Comparison of ENCODE assay signal across 19 cellular contexts in the genomic region with DNA sequence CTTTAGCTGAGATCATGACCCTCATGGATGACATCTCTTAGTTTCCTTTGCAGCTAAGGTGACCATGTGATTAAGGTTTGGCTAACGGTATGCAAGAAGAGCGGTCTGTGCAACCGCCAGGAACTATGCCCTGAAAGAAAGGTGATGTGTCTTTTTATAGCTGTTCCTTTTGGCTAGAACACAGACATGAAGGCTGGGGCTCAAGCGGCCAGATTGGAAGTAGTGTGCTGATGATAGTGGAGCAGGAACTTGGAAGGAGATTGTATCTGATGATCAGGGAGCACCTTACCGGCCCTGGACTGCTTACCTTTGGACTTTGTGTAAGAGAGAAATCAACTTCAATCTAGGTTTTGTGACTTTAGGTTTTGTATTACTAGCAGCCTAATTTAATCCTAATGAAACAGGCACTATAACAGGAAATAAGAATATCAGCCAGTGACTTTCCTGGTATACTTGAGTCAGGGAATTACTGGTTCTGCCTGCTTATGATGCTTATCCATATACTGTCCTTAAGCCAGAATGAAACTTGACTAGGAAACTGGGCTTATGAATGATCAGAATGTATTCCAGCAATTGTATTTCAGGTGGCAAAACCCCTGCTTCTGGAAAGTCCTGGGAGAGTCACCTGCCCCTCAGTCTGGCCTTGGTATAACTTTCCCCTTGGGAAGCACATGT.
DNase-seq lines count a peak whose midpoint lies in the region; ATAC-seq, FAIRE-seq and TF ChIP-seq lines count a peak whose summit lies in the region.
"Had no signal": no experiment of that assay in that cellular context is flagged by ENCODE, and none has a peak within 500 bp of the region (broad histone marks: within the 10 kb centered on the region; RNA-seq: fewer than 3 reads in every experiment).

No MANE protein-coding gene starts in this region.

- H3K4me1 Mint-ChIP-seq in WTC11 (no peaks in the 10 kb centered on the region), neural crest cell (peaks cover 40% of the 10 kb centered on the region)
- H3K4me1 Mint-ChIP-seq in activated naive CD8-positive, alpha-beta T cell treated with anti-CD3 and anti-CD28 coated beads for 36 hours = no peaks in the 10 kb centered on the region
- H3K4me1 Mint-ChIP-seq in stimulated activated effector memory CD8-positive, alpha-beta T cell treated with anti-CD3 and anti-CD28 coated beads, Interleukin-12 subunit alpha, Interleukin-12 subunit beta, amount 100 ng/mL, for 72 hours = no peaks in the 10 kb centered on the region
- H3K4me1 Mint-ChIP-seq: CD4-positive, CD25-positive, alpha-beta regulatory T cell; IgD-negative memory B cell had no signal

- DNase-seq in WTC11 (ENCODE audit: low spot score) (no peak), epithelial cell of esophagus (ENCODE audit: low read depth) (peak; percentile 15), neural crest cell (ENCODE audit: low read depth, low spot score) (no peak), small intestine (peak; percentile 88), SIG-M5 (lab: John Stamatoyannopoulos, UW) (no peak)
- no peak for DNase-seq in activated naive CD8-positive, alpha-beta T cell treated with anti-CD3 and anti-CD28 coated beads for 36 hours
- DNase-seq in stimulated activated effector memory CD8-positive, alpha-beta T cell treated with anti-CD3 and anti-CD28 coated beads, Interleukin-12 subunit alpha, Interleukin-12 subunit beta, amount 100 ng/mL, for 72 hours (ENCODE audit: low spot score in 2 of 2) = no peak
- DNase-seq: CD4-positive, CD25-positive, alpha-beta regulatory T cell; EL; MV-4-11; NCI-H1105 treated with DMSO at 0.1 percent for 48 hours; NCI-H2029 treated with DMSO at 0.1 percent for 48 hours; NCI-H226; NCI-H510A treated with DMSO at 0.1 percent for 48 hours; NCI-H748 treated with DMSO at 0.1 percent for 48 hours had no signal

- H3K4me3 ChIP-seq in epithelial cell of esophagus (ENCODE audit: low read length) (no peak overlapping the region), small intestine (ENCODE audit: low read depth in 1 of 2, low read length in 2 of 2) (no peak overlapping the region)

- H3K27ac ChIP-seq in small intestine (ENCODE audit: low read depth in 1 of 2, low read length in 1 of 2) = peak overlapping the region in 1 of 2 donors; percentile 9
- H3K27ac ChIP-seq: RWPE1 had no signal

- CTCF ChIA-PET in WTC11 (lab: Charles Lee) = no interaction called here

- ATAC-seq in WTC11 = no peak
- no peak for ATAC-seq in stimulated activated effector memory CD8-positive, alpha-beta T cell treated with anti-CD3 and anti-CD28 coated beads, Interleukin-12 subunit alpha, Interleukin-12 subunit beta, amount 100 ng/mL, for 72 hours

- no peaks in the 10 kb centered on the region for H3K27me3 ChIP-seq in small intestine (ENCODE audit: control insufficient read depth in 2 of 2, insufficient read depth in 2 of 2, low read length in 2 of 2)

- no peaks in the 10 kb centered on the region for H3K36me3 ChIP-seq in small intestine (ENCODE audit: control insufficient read depth in 2 of 2, insufficient read depth in 2 of 2, low read length in 2 of 2)

- H3K4me1 ChIP-seq in small intestine (ENCODE audit: control insufficient read depth in 2 of 2, insufficient read depth in 1 of 2, low read depth in 1 of 2, low read length in 1 of 2) = peaks cover 4 to 6% of the 10 kb centered on the region in 2 donors

- H3K36me3 Mint-ChIP-seq in WTC11 (no peaks in the 10 kb centered on the region), neural crest cell (ENCODE audit: low read depth) (peaks cover 5% of the 10 kb centered on the region)
- H3K36me3 Mint-ChIP-seq in activated naive CD8-positive, alpha-beta T cell treated with anti-CD3 and anti-CD28 coated beads for 36 hours = no peaks in the 10 kb centered on the region
- H3K36me3 Mint-ChIP-seq in stimulated activated effector memory CD8-positive, alpha-beta T cell treated with anti-CD3 and anti-CD28 coated beads, Interleukin-12 subunit alpha, Interleukin-12 subunit beta, amount 100 ng/mL, for 72 hours = no peaks in the 10 kb centered on the region
- H3K36me3 Mint-ChIP-seq: CD4-positive, CD25-positive, alpha-beta regulatory T cell; IgD-negative memory B cell had no signal

- H3K9me3 Mint-ChIP-seq in WTC11 (peaks cover 14% of the 10 kb centered on the region), neural crest cell (peaks cover 13% of the 10 kb centered on the region)
- no peaks in the 10 kb centered on the region for H3K9me3 Mint-ChIP-seq in activated naive CD8-positive, alpha-beta T cell treated with anti-CD3 and anti-CD28 coated beads for 36 hours
- H3K9me3 Mint-ChIP-seq in stimulated activated effector memory CD8-positive, alpha-beta T cell treated with anti-CD3 and anti-CD28 coated beads, Interleukin-12 subunit alpha, Interleukin-12 subunit beta, amount 100 ng/mL, for 72 hours = no peaks in the 10 kb centered on the region
- H3K9me3 Mint-ChIP-seq: CD4-positive, CD25-positive, alpha-beta regulatory T cell had no signal

- H3K9me3 ChIP-seq in small intestine (ENCODE audit: control insufficient read depth, low read depth) = no peaks in the 10 kb centered on the region

- H3K27me3 Mint-ChIP-seq in WTC11 (ENCODE audit: low read depth) = no peaks in the 10 kb centered on the region; the same call in 1 of the 2 replicates
- H3K27me3 Mint-ChIP-seq in neural crest cell (ENCODE audit: low read depth) = no peaks in the 10 kb centered on the region
- H3K27me3 Mint-ChIP-seq in activated naive CD8-positive, alpha-beta T cell treated with anti-CD3 and anti-CD28 coated beads for 36 hours = peaks cover 5% of the 10 kb centered on the region
- H3K27me3 Mint-ChIP-seq: CD4-positive, CD25-positive, alpha-beta regulatory T cell had no signal

- no peak overlapping the region for H3K4me3 Mint-ChIP-seq in WTC11
- no peak overlapping the region for H3K4me3 Mint-ChIP-seq in neural crest cell
- no peak overlapping the region for H3K4me3 Mint-ChIP-seq in activated naive CD8-positive, alpha-beta T cell treated with anti-CD3 and anti-CD28 coated beads for 36 hours
- no peak overlapping the region for H3K4me3 Mint-ChIP-seq in stimulated activated effector memory CD8-positive, alpha-beta T cell treated with anti-CD3 and anti-CD28 coated beads, Interleukin-12 subunit alpha, Interleukin-12 subunit beta, amount 100 ng/mL, for 72 hours
- H3K4me3 Mint-ChIP-seq: CD4-positive, CD25-positive, alpha-beta regulatory T cell; IgD-negative memory B cell had no signal

- POLR2A ChIA-PET in WTC11 (lab: Charles Lee) = no interaction called here

- WGBS in small intestine, 3 donors = 16 to 65% (median 41%) methylated on average over 5 of the region's 5 CpGs

- FAIRE-seq in small intestine (lab: Jason Lieb, UNC) = no peak
- FAIRE-seq: GM19239, H54 had no signal

- H3K27ac Mint-ChIP-seq in WTC11 (0 out of 2 replicates have a peak overlapping the region, but pooled peaks have one; percentile 19), neural crest cell (ENCODE audit: unreplicated experiment) (peak overlapping the region; percentile 3)
- no peak overlapping the region for H3K27ac Mint-ChIP-seq in activated naive CD8-positive, alpha-beta T cell treated with anti-CD3 and anti-CD28 coated beads for 36 hours
- no peak overlapping the region for H3K27ac Mint-ChIP-seq in stimulated activated effector memory CD8-positive, alpha-beta T cell treated with anti-CD3 and anti-CD28 coated beads, Interleukin-12 subunit alpha, Interleukin-12 subunit beta, amount 100 ng/mL, for 72 hours
- H3K27ac Mint-ChIP-seq: CD4-positive, CD25-positive, alpha-beta regulatory T cell; IgD-negative memory B cell had no signal

- TF ChIP-seq CTCF in WTC11 (IDR thresholded peaks at IDR 0.05) = no peak
- no peak for TF ChIP-seq CTCF in epithelial cell of esophagus (IDR thresholded peaks at IDR 0.05; ENCODE audit: insufficient read depth, low read depth, low read length, missing control alignments)
- TF ChIP-seq CTCF in neural crest cell (conservative IDR thresholded peaks at IDR 0.05) = no peak

TF ChIP-seq in WTC11, 78 proteins besides CTCF, POLR2A, EP300 and RAD21:
- TF ChIP-seq SMAD3 (CRISPR knock-in tag; IDR thresholded peaks at IDR 0.05; ENCODE audit: borderline replicate concordance) (no peak), GRHL2 (CRISPR knock-in tag; IDR thresholded peaks at IDR 0.05; ENCODE audit: insufficient replicate concordance, severe bottlenecking) (no peak), ZBTB21 (CRISPR knock-in tag; IDR thresholded peaks at IDR 0.05; ENCODE audit: borderline replicate concordance) (no peak), ZNF219 (CRISPR knock-in tag; IDR thresholded peaks at IDR 0.05; ENCODE audit: borderline replicate concordance) (no peak), JAZF1 (CRISPR knock-in tag; IDR thresholded peaks at IDR 0.05) (no peak)
- TF ChIP-seq, protein P1, sequence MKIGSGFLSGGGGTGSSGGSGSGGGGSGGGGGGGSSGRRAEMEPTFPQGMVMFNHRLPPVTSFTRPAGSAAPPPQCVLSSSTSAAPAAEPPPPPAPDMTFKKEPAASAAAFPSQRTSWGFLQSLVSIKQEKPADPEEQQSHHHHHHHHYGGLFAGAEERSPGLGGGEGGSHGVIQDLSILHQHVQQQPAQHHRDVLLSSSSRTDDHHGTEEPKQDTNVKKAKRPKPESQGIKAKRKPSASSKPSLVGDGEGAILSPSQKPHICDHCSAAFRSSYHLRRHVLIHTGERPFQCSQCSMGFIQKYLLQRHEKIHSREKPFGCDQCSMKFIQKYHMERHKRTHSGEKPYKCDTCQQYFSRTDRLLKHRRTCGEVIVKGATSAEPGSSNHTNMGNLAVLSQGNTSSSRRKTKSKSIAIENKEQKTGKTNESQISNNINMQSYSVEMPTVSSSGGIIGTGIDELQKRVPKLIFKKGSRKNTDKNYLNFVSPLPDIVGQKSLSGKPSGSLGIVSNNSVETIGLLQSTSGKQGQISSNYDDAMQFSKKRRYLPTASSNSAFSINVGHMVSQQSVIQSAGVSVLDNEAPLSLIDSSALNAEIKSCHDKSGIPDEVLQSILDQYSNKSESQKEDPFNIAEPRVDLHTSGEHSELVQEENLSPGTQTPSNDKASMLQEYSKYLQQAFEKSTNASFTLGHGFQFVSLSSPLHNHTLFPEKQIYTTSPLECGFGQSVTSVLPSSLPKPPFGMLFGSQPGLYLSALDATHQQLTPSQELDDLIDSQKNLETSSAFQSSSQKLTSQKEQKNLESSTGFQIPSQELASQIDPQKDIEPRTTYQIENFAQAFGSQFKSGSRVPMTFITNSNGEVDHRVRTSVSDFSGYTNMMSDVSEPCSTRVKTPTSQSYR (CRISPR knock-in tag; IDR thresholded peaks at IDR 0.05) = no peak
TF ChIP-seq in WTC11: peak in this region for 0.

Comparison
In these comparisons a context has a peak if more than half of its experiments do, and no peak if none do; other contexts are left out.
1. DNase-seq: peak in epithelial cell of esophagus (single experiment) and small intestine (single experiment); none in WTC11 (single experiment), neural crest cell (single experiment), SIG-M5 (single experiment), activated naive CD8-positive, alpha-beta T cell treated with anti-CD3 and anti-CD28 coated beads for 36 hours (single experiment) and stimulated activated effector memory CD8-positive, alpha-beta T cell treated with anti-CD3 and anti-CD28 coated beads, Interleukin-12 subunit alpha, Interleukin-12 subunit beta, amount 100 ng/mL, for 72 hours (0 of 2).
2. H3K27ac Mint-ChIP-seq: peak in WTC11 (single experiment) and neural crest cell (single experiment); none in activated naive CD8-positive, alpha-beta T cell treated with anti-CD3 and anti-CD28 coated beads for 36 hours (single experiment) and stimulated activated effector memory CD8-positive, alpha-beta T cell treated with anti-CD3 and anti-CD28 coated beads, Interleukin-12 subunit alpha, Interleukin-12 subunit beta, amount 100 ng/mL, for 72 hours (single experiment).